In the genomic region with DNA sequence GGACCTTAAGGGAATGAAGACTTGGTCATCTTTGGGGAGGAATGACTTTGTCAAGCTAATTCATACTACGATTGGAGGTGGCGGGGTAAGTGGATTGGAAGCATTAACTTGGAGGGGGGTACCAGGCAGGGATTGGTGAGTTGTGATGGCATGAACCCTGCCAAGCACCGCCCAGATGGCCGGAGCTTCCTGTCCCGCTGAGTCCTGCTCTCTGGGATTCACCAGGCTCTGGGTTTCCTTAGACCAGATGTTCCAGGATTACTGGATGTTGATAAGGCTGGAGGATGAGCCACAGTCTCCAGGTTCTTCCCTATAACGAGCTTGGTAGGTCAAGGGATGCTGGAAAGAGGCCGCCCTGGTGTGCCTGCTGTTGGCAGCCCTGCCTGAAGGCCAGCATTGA, we compare ENCODE assay signal across 1 cellular context.
TF ChIP-seq lines count a peak whose summit lies in the region.

No MANE protein-coding gene starts in this region.

TF ChIP-seq in WTC11, 78 proteins besides CTCF, POLR2A, EP300 and RAD21 (continued from another document):
- TF ChIP-seq ZNF512 (CRISPR knock-in tag; IDR thresholded peaks at IDR 0.05; ENCODE audit: borderline replicate concordance): no peak
